In genomic region chr2:44949329-44950151, GRCh38 we compare ENCODE assay signal across 1 cellular context.
A peak's percentile ranks its signal among the peaks of the same experiment; 100 is the strongest.
TF ChIP-seq lines count a peak whose summit lies in the region.

No MANE protein-coding gene starts in this region.

TF ChIP-seq in WTC11, 78 proteins besides CTCF, POLR2A, EP300 and RAD21 (continued from another document):
- TF ChIP-seq ERG (CRISPR knock-in tag; IDR thresholded peaks at IDR 0.05), result no peak
- TF ChIP-seq GABPB1 (CRISPR knock-in tag; IDR thresholded peaks at IDR 0.05), result no peak
- TF ChIP-seq ATF1 (CRISPR knock-in tag; IDR thresholded peaks at IDR 0.05), result no peak
- TF ChIP-seq ELF4 (CRISPR knock-in tag; IDR thresholded peaks at IDR 0.05; ENCODE audit: low read depth), result no peak
- TF ChIP-seq OVOL2 (CRISPR knock-in tag; IDR thresholded peaks at IDR 0.05; ENCODE audit: borderline replicate concordance), result no peak
- TF ChIP-seq, protein P1, sequence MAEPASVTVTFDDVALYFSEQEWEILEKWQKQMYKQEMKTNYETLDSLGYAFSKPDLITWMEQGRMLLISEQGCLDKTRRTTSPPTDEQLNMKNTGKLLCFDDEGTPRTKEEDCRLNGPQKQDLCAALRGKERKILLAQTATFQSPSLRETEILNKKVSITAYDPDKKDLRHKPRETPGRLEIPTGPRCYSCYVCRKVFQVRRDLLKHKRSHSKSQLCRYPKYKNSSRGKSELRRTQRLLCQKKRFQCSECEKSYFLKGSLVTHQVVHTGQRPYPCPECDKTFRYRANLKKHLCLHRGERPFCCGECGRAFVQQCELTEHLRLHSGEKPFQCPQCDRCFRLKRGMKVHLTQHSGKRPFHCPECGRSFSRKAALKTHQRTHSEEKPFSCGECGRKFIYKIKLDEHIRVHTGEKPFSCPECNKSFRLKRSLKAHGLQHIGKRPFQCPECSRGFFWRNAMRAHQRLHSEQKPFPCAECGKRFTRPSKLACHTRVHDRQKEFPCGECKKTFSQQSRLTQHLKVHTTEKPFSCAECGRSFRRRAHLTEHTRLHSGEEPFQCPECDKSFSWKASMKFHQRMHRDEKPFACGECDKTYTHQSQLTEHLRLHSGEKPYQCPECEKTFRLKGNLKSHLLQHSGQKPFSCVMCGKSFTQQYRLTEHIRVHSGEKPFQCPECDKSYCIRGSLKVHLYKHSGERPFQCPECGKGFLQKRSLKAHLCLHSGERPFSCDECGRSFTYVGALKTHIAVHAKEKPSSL (CRISPR knock-in tag; conservative IDR thresholded peaks at IDR 0.05), result no peak
- TF ChIP-seq CREB1 (CRISPR knock-in tag; IDR thresholded peaks at IDR 0.05), result no peak
- TF ChIP-seq ZNF263 (CRISPR knock-in tag; IDR thresholded peaks at IDR 0.05; ENCODE audit: low read depth), result peak; percentile 52; the same call in 1 of the 2 replicates
- peak; percentile 57; the same call in 1 of the 2 replicates for TF ChIP-seq ETV6 (CRISPR knock-in tag; IDR thresholded peaks at IDR 0.05)
- TF ChIP-seq RORB (CRISPR knock-in tag; IDR thresholded peaks at IDR 0.05), result no peak
- no peak for TF ChIP-seq PRDM15 (CRISPR knock-in tag; IDR thresholded peaks at IDR 0.05)
- no peak for TF ChIP-seq GTF2I (CRISPR knock-in tag; conservative IDR thresholded peaks at IDR 0.05)
- TF ChIP-seq, protein P2, sequence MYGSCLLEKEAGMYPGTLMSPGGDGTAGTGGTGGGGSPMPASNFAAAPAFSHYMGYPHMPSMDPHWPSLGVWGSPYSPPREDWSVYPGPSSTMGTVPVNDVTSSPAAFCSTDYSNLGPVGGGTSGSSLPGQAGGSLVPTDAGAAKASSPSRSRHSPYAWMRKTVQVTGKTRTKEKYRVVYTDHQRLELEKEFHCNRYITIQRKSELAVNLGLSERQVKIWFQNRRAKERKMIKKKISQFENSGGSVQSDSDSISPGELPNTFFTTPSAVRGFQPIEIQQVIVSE (CRISPR knock-in tag; IDR thresholded peaks at IDR 0.05; ENCODE audit: borderline replicate concordance), result no peak
- 0 out of 2 replicates have a peak, but pooled peaks have one; percentile 25 for TF ChIP-seq ZBTB43 (CRISPR knock-in tag; IDR thresholded peaks at IDR 0.05)
- TF ChIP-seq ZNF232 (CRISPR knock-in tag; IDR thresholded peaks at IDR 0.05), result no peak
- peak; percentile 70 for TF ChIP-seq USF2 (CRISPR knock-in tag; IDR thresholded peaks at IDR 0.05)
- TF ChIP-seq, protein P3, sequence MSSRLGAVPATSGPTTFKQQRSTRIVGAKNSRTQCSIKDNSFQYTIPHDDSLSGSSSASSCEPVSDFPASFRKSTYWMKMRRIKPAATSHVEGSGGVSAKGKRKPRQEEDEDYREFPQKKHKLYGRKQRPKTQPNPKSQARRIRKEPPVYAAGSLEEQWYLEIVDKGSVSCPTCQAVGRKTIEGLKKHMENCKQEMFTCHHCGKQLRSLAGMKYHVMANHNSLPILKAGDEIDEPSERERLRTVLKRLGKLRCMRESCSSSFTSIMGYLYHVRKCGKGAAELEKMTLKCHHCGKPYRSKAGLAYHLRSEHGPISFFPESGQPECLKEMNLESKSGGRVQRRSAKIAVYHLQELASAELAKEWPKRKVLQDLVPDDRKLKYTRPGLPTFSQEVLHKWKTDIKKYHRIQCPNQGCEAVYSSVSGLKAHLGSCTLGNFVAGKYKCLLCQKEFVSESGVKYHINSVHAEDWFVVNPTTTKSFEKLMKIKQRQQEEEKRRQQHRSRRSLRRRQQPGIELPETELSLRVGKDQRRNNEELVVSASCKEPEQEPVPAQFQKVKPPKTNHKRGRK (CRISPR knock-in tag; IDR thresholded peaks at IDR 0.05; ENCODE audit: borderline replicate concordance), result no peak
